Comparison of ENCODE assay signal across 1 cellular context in genomic region chr15:67120839-67121540, GRCh38.
A peak's percentile ranks its signal among the peaks of the same experiment; 100 is the strongest.
TF ChIP-seq lines count a peak whose summit lies in the region.

No MANE protein-coding gene starts in this region.

TF ChIP-seq in GM12878, 131 proteins besides CTCF, POLR2A, EP300 and RAD21 (continued from another document and continues in another):
- TF ChIP-seq ZBTB40 (IDR thresholded peaks at IDR 0.05; ENCODE audit: borderline replicate concordance) (no peak), BRCA1 (IDR thresholded peaks at IDR 0.05; ENCODE audit: low read depth, low read length) (0 out of 2 replicates have a peak, but pooled peaks have one; percentile 31), SIN3A (IDR thresholded peaks at IDR 0.05; ENCODE audit: low read depth, low read length) (no peak), YBX1 (IDR thresholded peaks at IDR 0.05) (no peak), MXI1 (IDR thresholded peaks at IDR 0.05; ENCODE audit: low read depth, low read length) (peak; percentile 58), ETV6 (conservative IDR thresholded peaks at IDR 0.05 in 1 of 2, IDR thresholded peaks at IDR 0.05 in 1 of 2; ENCODE audit: borderline replicate concordance in 1 of 2, low read depth in 1 of 2) (peak in 1 of 2 experiments; percentile 55; a peak in 1 of 4 replicates), POLR2AphosphoS2 (IDR thresholded peaks at IDR 0.05; ENCODE audit: low read depth, low read length) (no peak), RB1 (IDR thresholded peaks at IDR 0.05; ENCODE audit: borderline replicate concordance) (no peak), WRNIP1 (IDR thresholded peaks at IDR 0.05; ENCODE audit: borderline replicate concordance, low read depth, low read length) (no peak), BHLHE40 (IDR thresholded peaks at IDR 0.05; ENCODE audit: borderline replicate concordance in 1 of 2, low read depth in 2 of 2, low read length in 1 of 2) (peak; percentile 72 to 87; a peak in 3 of 4 replicates), POLR2AphosphoS5 (IDR thresholded peaks at IDR 0.05; ENCODE audit: low read length) (peak; percentile 55), ZBED1 (IDR thresholded peaks at IDR 0.05; ENCODE audit: borderline replicate concordance) (peak; percentile 47; the same call in 1 of the 2 replicates), ZNF207 (IDR thresholded peaks at IDR 0.05; ENCODE audit: borderline replicate concordance) (peak; percentile 25; the same call in 1 of the 2 replicates), EED (IDR thresholded peaks at IDR 0.05; ENCODE audit: low read depth) (peak; percentile 84), CEBPB (IDR thresholded peaks at IDR 0.05; ENCODE audit: borderline replicate concordance in 1 of 2, low read depth in 2 of 2, low read length in 2 of 2) (no peak), HDAC2 (IDR thresholded peaks at IDR 0.05) (no peak), SMAD1 (IDR thresholded peaks at IDR 0.05; ENCODE audit: low read depth, partially characterized antibody) (no peak), HSF1 (IDR thresholded peaks at IDR 0.05; ENCODE audit: low read depth, low read length) (no peak), STAT1 (conservative IDR thresholded peaks at IDR 0.05) (no peak), CBFB (IDR thresholded peaks at IDR 0.05; ENCODE audit: low read depth) (no peak; the same call in 1 of the 2 replicates), CHD2 (IDR thresholded peaks at IDR 0.05; ENCODE audit: borderline replicate concordance, low read depth, low read length) (0 out of 2 replicates have a peak, but pooled peaks have one; percentile 52), ZNF217 (IDR thresholded peaks at IDR 0.05) (0 out of 2 replicates have a peak, but pooled peaks have one; percentile 85), MTA3 (IDR thresholded peaks at IDR 0.05; ENCODE audit: borderline replicate concordance, low read length) (no peak; the same call in 1 of the 2 replicates), BACH1 (IDR thresholded peaks at IDR 0.05; ENCODE audit: borderline replicate concordance) (peak; percentile 98), CUX1 (IDR thresholded peaks at IDR 0.05; ENCODE audit: insufficient replicate concordance, low read depth, low read length) (no peak), CHD1 (IDR thresholded peaks at IDR 0.05; ENCODE audit: low read depth, low read length) (no peak), PRDM15 (CRISPR knock-in tag; IDR thresholded peaks at IDR 0.05) (no peak), RAD51 (IDR thresholded peaks at IDR 0.05) (no peak), ZNF687 (IDR thresholded peaks at IDR 0.05) (peak; percentile 99), STAT3 (IDR thresholded peaks at IDR 0.05; ENCODE audit: low read depth, low read length) (no peak), REST (IDR thresholded peaks at IDR 0.05; ENCODE audit: low read depth, low read length) (no peak), TCF7 (IDR thresholded peaks at IDR 0.05; ENCODE audit: borderline replicate concordance) (no peak), IRF3 (IDR thresholded peaks at IDR 0.05) (no peak), YY1 (IDR thresholded peaks at IDR 0.05; ENCODE audit: low read depth, low read length) (no peak)
